8 cellular contexts compared by ENCODE assay signal in the genomic region with DNA sequence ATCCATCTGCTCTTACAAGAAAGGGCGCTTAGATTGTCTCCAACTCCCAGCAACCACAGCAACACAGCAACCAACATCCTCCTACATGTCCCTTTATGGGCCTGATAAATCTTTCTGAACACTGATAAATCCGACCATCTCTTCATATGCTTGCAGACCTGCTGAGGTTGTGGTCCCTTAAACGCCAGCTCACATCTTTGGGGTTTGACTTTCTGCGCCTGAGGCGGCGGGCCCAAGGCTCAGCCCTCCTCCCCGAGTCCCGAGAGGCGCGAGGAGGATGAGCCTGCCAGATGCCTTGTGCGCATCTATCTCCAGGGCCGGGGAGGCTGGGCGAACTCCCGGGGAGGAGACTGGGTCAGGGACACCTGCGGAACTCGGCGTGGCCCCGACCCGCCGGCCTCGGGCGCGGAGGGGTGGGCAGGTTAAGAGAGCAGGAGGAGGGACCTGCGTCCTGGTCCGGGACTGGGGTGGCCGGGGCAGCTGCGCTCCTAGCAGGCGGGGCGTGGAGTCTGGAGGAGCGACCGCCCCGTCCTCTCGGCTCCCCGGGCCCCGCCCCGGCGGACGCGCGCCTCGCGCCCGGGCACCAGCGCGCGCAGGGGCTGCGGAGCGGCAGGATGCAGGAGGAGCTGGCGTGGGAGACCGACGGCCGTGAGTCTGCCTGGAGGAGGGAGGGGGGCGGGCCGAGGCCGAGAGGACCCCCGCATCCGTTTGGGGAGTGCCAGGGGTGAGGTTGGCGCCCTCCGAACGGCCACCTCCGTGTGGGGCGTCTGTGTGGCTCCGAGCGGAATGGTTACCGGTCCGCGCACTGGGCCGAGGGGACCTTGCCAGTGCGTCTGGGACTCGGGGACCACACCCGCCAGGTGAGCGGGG. TPM values are rescaled to one million over a fixed set of nuclear protein-coding genes. Genes with fewer than 3 reads are reported as not detected.
DNase-seq lines count a peak whose midpoint lies in the region; ATAC-seq, FAIRE-seq and TF ChIP-seq lines count a peak whose summit lies in the region.

Gene ANKDD1A (plus strand): TSS at position 586 of the 870 bp plus-strand sequence. CDS start 29 bp downstream, at position 615.

- CTCF ChIA-PET in endothelial cell of umbilical vein (lab: Charles Lee): interaction anchor here (0.7 to 1.9 kb wide), 6 partner anchors 18 to 183 kb away, joined by 3 to 7 read pairs (median 4); no protein-coding TSS in a partner anchor

- no peak within 1 kb of the TSS for H3K27ac Mint-ChIP-seq in activated CD4-positive, alpha-beta T cell treated with anti-CD3 and anti-CD28 coated beads, Interleukin-2, amount 10 ng/mL, durations not matched to agents 24 days and 14 days
- no peak within 1 kb of the TSS for H3K27ac Mint-ChIP-seq in mesothelial cell of epicardium

- peak within 1 kb of the TSS; percentile 79 for H3K4me3 Mint-ChIP-seq in activated CD4-positive, alpha-beta T cell treated with anti-CD3 and anti-CD28 coated beads, Interleukin-2, amount 10 ng/mL, durations not matched to agents 24 days and 14 days
- H3K4me3 Mint-ChIP-seq in mesothelial cell of epicardium: peak within 1 kb of the TSS; percentile 76

- TF ChIP-seq POLR2A in endothelial cell of umbilical vein (IDR thresholded peaks at IDR 0.05; ENCODE audit: low read depth, low read length) (no peak), stomach (IDR thresholded peaks at IDR 0.05) (no peak)

- H3K9me3 Mint-ChIP-seq in activated CD4-positive, alpha-beta T cell treated with anti-CD3 and anti-CD28 coated beads, Interleukin-2, amount 10 ng/mL, durations not matched to agents 24 days and 14 days: no peaks in the 10 kb centered on the region
- H3K9me3 Mint-ChIP-seq in mesothelial cell of epicardium: peaks cover under 1% of the 10 kb centered on the region

- peaks cover 23% of the 10 kb centered on the region for H3K27me3 Mint-ChIP-seq in activated CD4-positive, alpha-beta T cell treated with anti-CD3 and anti-CD28 coated beads, Interleukin-2, amount 10 ng/mL, durations not matched to agents 24 days and 14 days
- peaks cover 10% of the 10 kb centered on the region for H3K27me3 Mint-ChIP-seq in mesothelial cell of epicardium (ENCODE audit: low read depth)

- DNase-seq in Caki2 (ENCODE audit: low read depth): peak; percentile 63
- DNase-seq in NCI-H146 (lab: John Stamatoyannopoulos, UW): peak; percentile 89
- DNase-seq in activated CD4-positive, alpha-beta T cell treated with anti-CD3 and anti-CD28 coated beads, Interleukin-2, amount 10 ng/mL, durations not matched to agents 24 days and 14 days: peak; percentile 92
- DNase-seq in endothelial cell of umbilical vein (ENCODE audit: low read depth, low spot score): peak; percentile 56
- DNase-seq in mesothelial cell of epicardium (ENCODE audit: low spot score in 2 of 2, unreplicated experiment in 2 of 2): peak in 1 of 2 experiments; percentile 76
- DNase-seq in stomach: peak; percentile 69
- DNase-seq in NCI-H2107 treated with DMSO at 0.1 percent for 48 hours (lab: John Stamatoyannopoulos, UW; ENCODE audit: unreplicated experiment): no peak

- peak within 1 kb of the TSS; percentile 4 for H3K9ac ChIP-seq in endothelial cell of umbilical vein (replicated peaks; ENCODE audit: extremely low read depth, insufficient read depth, low read length)

- peak within 1 kb of the TSS; percentile 51 for H3K4me2 ChIP-seq in endothelial cell of umbilical vein (ENCODE audit: insufficient read depth, low read length)

- no peaks in the 10 kb centered on the region for H3K9me1 ChIP-seq in endothelial cell of umbilical vein (replicated peaks; ENCODE audit: control insufficient read depth, extremely low read depth, insufficient read depth, low read length)

- intact Hi-C loops in activated CD4-positive, alpha-beta T cell treated with anti-CD3 and anti-CD28 coated beads, Interleukin-2, amount 10 ng/mL, durations not matched to agents 24 days and 14 days (cut with micrococcal nuclease): loop anchor here (2.0 kb wide), 1 partner anchor 17 kb away; no protein-coding TSS in a partner anchor
- intact Hi-C loops in endothelial cell of umbilical vein (cut with micrococcal nuclease): loop anchor here (1.0 kb wide), 1 partner anchor 225 kb away; no protein-coding TSS in a partner anchor
- intact Hi-C loops in stomach (cut with DNase I; ENCODE audit: low total_unique reads): no loop called here

- dilution Hi-C loops in endothelial cell of umbilical vein (cut with MboI; ENCODE audit: extremely low pct_ligation_motif_present, low sequenced_read_pairs): no loop called here

- no peaks in the 10 kb centered on the region for H3K9me3 ChIP-seq in endothelial cell of umbilical vein (replicated peaks; ENCODE audit: control insufficient read depth, insufficient read depth, low read length)
- no peaks in the 10 kb centered on the region for H3K9me3 ChIP-seq in stomach

- no TSS peak for BruUV-seq in endothelial cell of umbilical vein (replicated peaks; lab: Mats Ljungman, UMichigan)

- H3K36me3 Mint-ChIP-seq in activated CD4-positive, alpha-beta T cell treated with anti-CD3 and anti-CD28 coated beads, Interleukin-2, amount 10 ng/mL, durations not matched to agents 24 days and 14 days (ENCODE audit: low read depth): no peaks in the 10 kb centered on the region
- no peaks in the 10 kb centered on the region for H3K36me3 Mint-ChIP-seq in mesothelial cell of epicardium

- TF ChIP-seq CTCF in endothelial cell of umbilical vein (IDR thresholded peaks at IDR 0.05; ENCODE audit: extremely low read depth in 1 of 2, insufficient read depth in 1 of 2, low read depth in 1 of 2, low read length in 2 of 2) (no peak), mesothelial cell of epicardium (IDR thresholded peaks at IDR 0.05; ENCODE audit: unreplicated experiment) (no peak), stomach (IDR thresholded peaks at IDR 0.05) (no peak)

- peak within 1 kb of the TSS; percentile 15 to 54 (median 35) for H3K4me3 ChIP-seq in endothelial cell of umbilical vein (replicated peaks in 1 of 3; ENCODE audit: insufficient read depth in 1 of 3, low read depth in 1 of 3, low read length in 3 of 3)
- H3K4me3 ChIP-seq in stomach: peak within 1 kb of the TSS; percentile 54 to 72 (median 58)

- H3K27me3 ChIP-seq in endothelial cell of umbilical vein (ENCODE audit: control insufficient read depth in 2 of 2, insufficient read depth in 2 of 2, low read length in 2 of 2) (no peaks in the 10 kb centered on the region), stomach (peaks cover 0 to 9% (median 3%) of the 10 kb centered on the region in 3 donors)

- POLR2A ChIA-PET in endothelial cell of umbilical vein (lab: Charles Lee): interaction anchor here (0.8 kb wide), 1 partner anchor 11 kb away, joined by 3 read pairs; no protein-coding TSS in a partner anchor

- WGBS in stomach, 5 donors: 2 to 8% (median 4%) methylated on average over 44 to 72 of the region's 72 CpGs

- TF ChIP-seq EP300 in stomach (IDR thresholded peaks at IDR 0.05): no peak

- H2AFZ ChIP-seq in endothelial cell of umbilical vein (ENCODE audit: low read depth, low read length): peak within 1 kb of the TSS; percentile 98

- peaks cover 4% of the 10 kb centered on the region for H3K4me1 ChIP-seq in endothelial cell of umbilical vein (ENCODE audit: control insufficient read depth, extremely low read depth, insufficient read depth, low read length)
- H3K4me1 ChIP-seq in stomach: peaks cover 14 to 23% (median 20%) of the 10 kb centered on the region in 4 donors

- peak; percentile 57 for ATAC-seq in GM21447 (IDR thresholded peaks at IDR 0.05; ENCODE audit: unreplicated experiment)

- H4K20me1 ChIP-seq in endothelial cell of umbilical vein (replicated peaks; ENCODE audit: control insufficient read depth, extremely low read depth, insufficient read depth, low read length): no peaks in the 10 kb centered on the region

- no peaks in the 10 kb centered on the region for H3K79me2 ChIP-seq in endothelial cell of umbilical vein (ENCODE audit: control insufficient read depth, insufficient read depth, low read length)

- in situ Hi-C loops in Caki2 (cut with HindIII; ENCODE audit: low pct_unique_long_range_greater_than_20kb, low sequenced_read_pairs): no loop called here

- peak; percentile 8 for FAIRE-seq in endothelial cell of umbilical vein (lab: Jason Lieb, UNC)

- peaks cover 15% of the 10 kb centered on the region for H3K4me1 Mint-ChIP-seq in activated CD4-positive, alpha-beta T cell treated with anti-CD3 and anti-CD28 coated beads, Interleukin-2, amount 10 ng/mL, durations not matched to agents 24 days and 14 days
- H3K4me1 Mint-ChIP-seq in mesothelial cell of epicardium: peaks cover 13% of the 10 kb centered on the region

- H3K36me3 ChIP-seq in endothelial cell of umbilical vein (ENCODE audit: control insufficient read depth in 2 of 2, extremely low read depth in 1 of 2, insufficient read depth in 2 of 2, low read length in 2 of 2): no peaks in the 10 kb centered on the region
- H3K36me3 ChIP-seq in stomach: no peaks in the 10 kb centered on the region

- H3K27ac ChIP-seq in endothelial cell of umbilical vein (ENCODE audit: insufficient read depth, low read depth, low read length) (no peak within 1 kb of the TSS), stomach (peak within 1 kb of the TSS in 3 of 5 donors; percentile 41 to 67 (median 46))

TF ChIP-seq in endothelial cell of umbilical vein, 7 proteins besides CTCF, POLR2A, EP300 and RAD21:
- TF ChIP-seq MYC (IDR thresholded peaks at IDR 0.05; ENCODE audit: low read depth, low read length) (no peak), POLR2AphosphoS5 (IDR thresholded peaks at IDR 0.05; ENCODE audit: insufficient read depth, low read depth, low read length) (peak; percentile 19)

RNA-seq across cellular contexts. Expression of gene ANKDD1A, which starts in this region (rescaled TPM):
- 2.2 and 2.5 TPM in 2 replicates for total RNA-seq in Caki2 (2014; rRNA removed; shearing (Covaris generic); ENCODE audit: low replicate concordance)
- total RNA-seq in activated CD4-positive, alpha-beta T cell treated with anti-CD3 and anti-CD28 coated beads, Interleukin-2, amount 10 ng/mL, durations not matched to agents 24 days and 14 days: 1.4 and 1.8 TPM in 2 replicates
- total RNA-seq in endothelial cell of umbilical vein (2.4 and 2.6 TPM in 2 replicates), mesothelial cell of epicardium (3.7 to 4.1 TPM (median 4.1 TPM) in 3 replicates), stomach (10 to 100 TPM in 2 of 5 donors, 1 to 10 TPM in 3; 4.0 to 43.8 (median 9.2) TPM)
- polyA plus RNA-seq in endothelial cell of umbilical vein (1.8 and 2.0 TPM in 2 replicates), stomach (1 to 10 TPM; 1.5 to 2.7 (median 1.7) TPM)
- 1.4 and 1.9 TPM in 2 replicates for polyA plus RNA-seq in endothelial cell of umbilical vein (2011; cell fraction: cytosol; rRNA removed)
- polyA plus RNA-seq in endothelial cell of umbilical vein (2011; cell fraction: nucleus; rRNA removed): 4.1 and 5.6 TPM in 2 replicates
- 1.9 and 2.4 TPM in 2 replicates for polyA plus RNA-seq in endothelial cell of umbilical vein (2012)
- 3.2 and 3.3 TPM in 2 replicates for polyA minus RNA-seq in endothelial cell of umbilical vein
- polyA minus RNA-seq in endothelial cell of umbilical vein (2011; cell fraction: cytosol; rRNA and poly(A)+ RNA removed): not detected
- polyA minus RNA-seq in endothelial cell of umbilical vein (2011; cell fraction: nucleus; rRNA and poly(A)+ RNA removed): 4.1 and 5.7 TPM in 2 replicates
